8 cellular contexts compared by ENCODE assay signal in the genomic region with DNA sequence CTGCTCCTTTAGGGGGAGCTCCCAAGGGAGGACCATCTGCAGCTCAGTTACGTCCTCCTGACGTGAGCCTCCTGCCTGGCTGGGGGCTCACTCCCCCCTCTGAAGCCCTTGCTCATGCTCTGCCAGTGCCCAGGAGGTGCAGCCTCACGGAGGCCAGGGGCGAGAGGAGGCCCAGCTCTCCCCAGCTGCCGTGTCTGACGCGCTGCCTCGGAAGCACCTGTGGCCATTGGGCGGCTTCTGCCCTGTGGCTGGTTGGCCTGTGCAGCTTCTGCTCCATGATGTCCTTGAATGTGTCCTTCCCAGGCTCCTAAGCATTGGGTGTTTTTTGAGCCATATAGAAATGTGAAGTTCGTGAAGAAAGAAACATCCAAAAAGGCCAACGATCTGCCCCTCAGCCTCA.
"Had no signal": no experiment of that assay in that cellular context is flagged by ENCODE, and none has a peak within 500 bp of the region (broad histone marks: within the 10 kb centered on the region; RNA-seq: fewer than 3 reads in every experiment).

No MANE protein-coding gene starts in this region.

- H3K9ac ChIP-seq: GM23248 had no signal

- H3K4me3 Mint-ChIP-seq: HFFc6 had no signal

- H3K4me1 ChIP-seq: HAP-1 had no signal

- H3K4me3 ChIP-seq: GM23248, HAP-1, K562 had no signal

- H3K36me3 ChIP-seq: HAP-1 had no signal

- H3K27ac ChIP-seq: GM23248 had no signal

- DNase-seq: GM23248, GOT3, H7, HFFc6, IMR-90 had no signal

- H2AFZ ChIP-seq: GM23248 had no signal

- H3K27ac Mint-ChIP-seq: HFFc6 had no signal

- ATAC-seq: HCT116, K562 had no signal

- H3K9me3 ChIP-seq: HAP-1 had no signal
